In the genomic region with DNA sequence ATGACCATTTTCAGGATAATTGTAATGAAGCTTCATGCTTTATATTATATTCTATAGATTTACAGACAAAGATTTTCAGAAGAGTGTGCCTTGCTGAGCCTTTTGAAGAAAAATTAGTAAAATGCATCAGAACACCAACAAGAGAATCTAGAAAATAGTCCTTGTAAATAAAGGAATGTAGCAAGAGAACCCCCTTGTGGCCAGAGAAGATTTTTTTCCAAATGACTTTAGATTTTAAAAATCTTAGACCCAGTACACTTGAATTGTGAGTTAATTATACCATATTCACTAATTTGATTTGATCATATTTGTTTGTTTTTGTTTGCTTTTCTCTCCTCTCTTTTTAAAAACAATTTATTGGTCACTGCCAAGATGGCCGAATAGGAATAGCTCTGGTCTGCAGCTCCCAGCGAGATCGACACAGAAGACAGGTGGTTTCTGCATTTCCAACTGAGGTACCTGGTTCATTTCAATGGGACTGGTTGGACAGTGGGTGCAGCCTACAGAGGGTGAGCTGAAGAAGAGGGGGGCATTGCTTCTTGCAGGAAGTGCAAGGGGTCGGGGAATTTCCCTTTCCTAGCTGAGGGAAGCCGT, we compare ENCODE assay signal across 1 cellular context.
TF ChIP-seq lines count a peak whose summit lies in the region.

No MANE protein-coding gene starts in this region.

TF ChIP-seq in IMR-90, 13 proteins besides CTCF, POLR2A, EP300 and RAD21 (continued from another document):
- TF ChIP-seq BHLHE40 (IDR thresholded peaks at IDR 0.05; ENCODE audit: low read depth, low read length) (no peak), MAZ (IDR thresholded peaks at IDR 0.05; ENCODE audit: borderline replicate concordance, low read depth, low read length) (no peak)
